ENCODE assay signal across 2 cellular contexts in genomic region chr1:8860738-8861516, GRCh38.
TF ChIP-seq lines count a peak whose summit lies in the region.

No MANE protein-coding gene starts in this region.

TF ChIP-seq in HepG2, 621 proteins besides CTCF, POLR2A, EP300 and RAD21 (continues in another document):
- TF ChIP-seq ZNF225 (CRISPR knock-in tag; IDR thresholded peaks at IDR 0.05) (no peak), JUN (CRISPR knock-in tag; IDR thresholded peaks at IDR 0.05) (no peak), ZNF350 (CRISPR knock-in tag; IDR thresholded peaks at IDR 0.05; ENCODE audit: borderline replicate concordance, low read depth) (no peak), ZNF652 (CRISPR knock-in tag; IDR thresholded peaks at IDR 0.05; ENCODE audit: borderline replicate concordance, low read depth) (no peak), RBM22 (optimal IDR thresholded peaks at IDR 0.05; ENCODE audit: low read length) (peak; percentile 94), AHR (CRISPR knock-in tag; IDR thresholded peaks at IDR 0.05) (no peak), FLYWCH1 (CRISPR knock-in tag; IDR thresholded peaks at IDR 0.05) (no peak), ZBTB2 (CRISPR knock-in tag; IDR thresholded peaks at IDR 0.05; ENCODE audit: low read depth) (0 out of 2 replicates have a peak, but pooled peaks have one; percentile 9), CCDC6 (CRISPR knock-in tag; IDR thresholded peaks at IDR 0.05) (no peak), ETS1 (CRISPR knock-in tag; IDR thresholded peaks at IDR 0.05) (no peak), ZNF501 (CRISPR knock-in tag; IDR thresholded peaks at IDR 0.05) (0 out of 2 replicates have a peak, but pooled peaks have one; percentile 16), DNMT1 (CRISPR knock-in tag; IDR thresholded peaks at IDR 0.05) (no peak), AGO2 (optimal IDR thresholded peaks at IDR 0.05; ENCODE audit: low read depth, low read length) (peak; percentile 25), RBFOX2 (IDR thresholded peaks at IDR 0.05; ENCODE audit: low read depth, low read length) (peak; percentile 32; the same call in 1 of the 2 replicates), ZNF251 (CRISPR knock-in tag; IDR thresholded peaks at IDR 0.05) (no peak), ZBTB1 (CRISPR knock-in tag; IDR thresholded peaks at IDR 0.05; ENCODE audit: borderline replicate concordance) (no peak), ARNTL (CRISPR knock-in tag; IDR thresholded peaks at IDR 0.05) (no peak), PTBP1 (IDR thresholded peaks at IDR 0.05; ENCODE audit: low read depth, low read length, poor library complexity, severe bottlenecking) (no peak)
- TF ChIP-seq, protein P1, sequence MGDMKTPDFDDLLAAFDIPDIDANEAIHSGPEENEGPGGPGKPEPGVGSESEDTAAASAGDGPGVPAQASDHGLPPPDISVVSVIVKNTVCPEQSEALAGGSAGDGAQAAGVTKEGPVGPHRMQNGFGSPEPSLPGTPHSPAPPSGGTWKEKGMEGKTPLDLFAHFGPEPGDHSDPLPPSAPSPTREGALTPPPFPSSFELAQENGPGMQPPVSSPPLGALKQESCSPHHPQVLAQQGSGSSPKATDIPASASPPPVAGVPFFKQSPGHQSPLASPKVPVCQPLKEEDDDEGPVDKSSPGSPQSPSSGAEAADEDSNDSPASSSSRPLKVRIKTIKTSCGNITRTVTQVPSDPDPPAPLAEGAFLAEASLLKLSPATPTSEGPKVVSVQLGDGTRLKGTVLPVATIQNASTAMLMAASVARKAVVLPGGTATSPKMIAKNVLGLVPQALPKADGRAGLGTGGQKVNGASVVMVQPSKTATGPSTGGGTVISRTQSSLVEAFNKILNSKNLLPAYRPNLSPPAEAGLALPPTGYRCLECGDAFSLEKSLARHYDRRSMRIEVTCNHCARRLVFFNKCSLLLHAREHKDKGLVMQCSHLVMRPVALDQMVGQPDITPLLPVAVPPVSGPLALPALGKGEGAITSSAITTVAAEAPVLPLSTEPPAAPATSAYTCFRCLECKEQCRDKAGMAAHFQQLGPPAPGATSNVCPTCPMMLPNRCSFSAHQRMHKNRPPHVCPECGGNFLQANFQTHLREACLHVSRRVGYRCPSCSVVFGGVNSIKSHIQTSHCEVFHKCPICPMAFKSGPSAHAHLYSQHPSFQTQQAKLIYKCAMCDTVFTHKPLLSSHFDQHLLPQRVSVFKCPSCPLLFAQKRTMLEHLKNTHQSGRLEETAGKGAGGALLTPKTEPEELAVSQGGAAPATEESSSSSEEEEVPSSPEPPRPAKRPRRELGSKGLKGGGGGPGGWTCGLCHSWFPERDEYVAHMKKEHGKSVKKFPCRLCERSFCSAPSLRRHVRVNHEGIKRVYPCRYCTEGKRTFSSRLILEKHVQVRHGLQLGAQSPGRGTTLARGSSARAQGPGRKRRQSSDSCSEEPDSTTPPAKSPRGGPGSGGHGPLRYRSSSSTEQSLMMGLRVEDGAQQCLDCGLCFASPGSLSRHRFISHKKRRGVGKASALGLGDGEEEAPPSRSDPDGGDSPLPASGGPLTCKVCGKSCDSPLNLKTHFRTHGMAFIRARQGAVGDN (CRISPR knock-in tag; IDR thresholded peaks at IDR 0.05): peak; percentile 33; the same call in 1 of the 2 replicates
- TF ChIP-seq, protein P2, sequence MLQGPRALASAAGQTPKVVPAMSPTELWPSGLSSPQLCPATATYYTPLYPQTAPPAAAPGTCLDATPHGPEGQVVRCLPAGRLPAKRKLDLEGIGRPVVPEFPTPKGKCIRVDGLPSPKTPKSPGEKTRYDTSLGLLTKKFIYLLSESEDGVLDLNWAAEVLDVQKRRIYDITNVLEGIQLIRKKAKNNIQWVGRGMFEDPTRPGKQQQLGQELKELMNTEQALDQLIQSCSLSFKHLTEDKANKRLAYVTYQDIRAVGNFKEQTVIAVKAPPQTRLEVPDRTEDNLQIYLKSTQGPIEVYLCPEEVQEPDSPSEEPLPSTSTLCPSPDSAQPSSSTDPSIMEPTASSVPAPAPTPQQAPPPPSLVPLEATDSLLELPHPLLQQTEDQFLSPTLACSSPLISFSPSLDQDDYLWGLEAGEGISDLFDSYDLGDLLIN (CRISPR knock-in tag; IDR thresholded peaks at IDR 0.05; ENCODE audit: borderline replicate concordance): no peak
- TF ChIP-seq, protein P3, sequence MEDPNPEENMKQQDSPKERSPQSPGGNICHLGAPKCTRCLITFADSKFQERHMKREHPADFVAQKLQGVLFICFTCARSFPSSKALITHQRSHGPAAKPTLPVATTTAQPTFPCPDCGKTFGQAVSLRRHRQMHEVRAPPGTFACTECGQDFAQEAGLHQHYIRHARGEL (CRISPR knock-in tag; IDR thresholded peaks at IDR 0.05): no peak
- TF ChIP-seq, protein P4, sequence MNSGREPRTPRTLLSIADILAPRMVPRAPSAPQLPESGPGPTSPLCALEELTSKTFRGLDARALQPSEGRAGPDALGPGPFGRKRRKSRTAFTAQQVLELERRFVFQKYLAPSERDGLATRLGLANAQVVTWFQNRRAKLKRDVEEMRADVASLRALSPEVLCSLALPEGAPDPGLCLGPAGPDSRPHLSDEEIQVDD (CRISPR knock-in tag; IDR thresholded peaks at IDR 0.05; ENCODE audit: borderline replicate concordance): no peak

TF ChIP-seq in endothelial cell of umbilical vein, 7 proteins besides CTCF, POLR2A, EP300 and RAD21:
- TF ChIP-seq EZH2 (IDR thresholded peaks at IDR 0.05; ENCODE audit: borderline replicate concordance, low read depth, low read length, severe bottlenecking): no peak
- no peak for TF ChIP-seq MYC (IDR thresholded peaks at IDR 0.05; ENCODE audit: low read depth, low read length)
- TF ChIP-seq FOS (IDR thresholded peaks at IDR 0.05; ENCODE audit: borderline replicate concordance, insufficient read depth, low read length): no peak
- no peak for TF ChIP-seq GATA2 (IDR thresholded peaks at IDR 0.05; ENCODE audit: insufficient read depth, insufficient read length, low read depth, low read length)
- TF ChIP-seq JUN (IDR thresholded peaks at IDR 0.05; ENCODE audit: borderline replicate concordance, insufficient read depth, insufficient read length, low read depth): no peak
- TF ChIP-seq, protein P5, sequence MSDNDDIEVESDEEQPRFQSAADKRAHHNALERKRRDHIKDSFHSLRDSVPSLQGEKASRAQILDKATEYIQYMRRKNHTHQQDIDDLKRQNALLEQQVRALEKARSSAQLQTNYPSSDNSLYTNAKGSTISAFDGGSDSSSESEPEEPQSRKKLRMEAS (IDR thresholded peaks at IDR 0.05; ENCODE audit: insufficient read depth, insufficient read length): no peak
- TF ChIP-seq POLR2AphosphoS5 (IDR thresholded peaks at IDR 0.05; ENCODE audit: insufficient read depth, low read depth, low read length): no peak
